ENCODE assay signal across 2 cellular contexts in the genomic region with DNA sequence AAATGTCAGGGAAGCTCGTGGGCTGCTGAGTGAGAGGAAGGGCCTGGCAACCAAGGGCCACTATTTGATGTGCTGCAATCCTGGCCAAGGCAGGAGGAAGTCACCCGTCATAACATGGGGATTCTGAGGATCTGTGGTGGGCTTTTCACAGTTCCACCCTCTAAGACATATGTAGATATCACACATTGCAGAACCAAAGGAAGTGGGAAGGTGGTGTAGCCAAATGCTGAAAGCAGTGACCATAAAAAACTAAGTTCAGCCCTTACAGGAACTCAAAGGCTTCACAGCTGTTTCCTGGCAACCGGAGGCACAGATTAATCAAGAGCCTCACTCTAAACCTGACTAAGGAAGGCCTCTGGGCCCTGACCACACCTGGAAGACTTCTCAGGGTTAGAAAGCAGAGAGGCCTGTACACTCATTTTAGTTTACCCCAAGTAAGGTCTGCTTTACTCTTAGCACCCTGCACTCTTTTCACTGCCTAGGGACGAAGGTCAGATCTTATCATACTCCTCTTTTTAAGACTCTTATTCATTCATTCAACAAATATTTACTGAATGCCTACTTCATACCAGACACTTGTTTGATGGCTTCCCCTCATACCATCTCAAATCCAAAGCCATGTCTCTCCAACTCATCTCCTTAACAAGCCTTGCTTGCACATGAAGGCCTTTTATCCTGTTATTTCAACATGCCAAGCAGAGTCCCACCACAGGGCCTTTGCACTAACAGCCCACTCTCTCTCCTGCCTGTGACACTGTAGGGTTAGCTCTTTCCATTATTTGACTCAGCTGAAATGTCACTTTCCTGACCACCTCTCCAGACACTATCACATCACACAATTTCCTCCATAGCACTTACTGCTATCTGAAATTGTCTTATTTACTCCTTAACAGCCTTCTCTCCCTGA.
TF ChIP-seq lines count a peak whose summit lies in the region.

No MANE protein-coding gene starts in this region.

TF ChIP-seq in SK-N-SH, 30 proteins besides CTCF, POLR2A, EP300 and RAD21 (continued from another document):
- TF ChIP-seq PBX3 (IDR thresholded peaks at IDR 0.05), result no peak
- TF ChIP-seq GATA2 (CRISPR knock-in tag; IDR thresholded peaks at IDR 0.05), result no peak
- no peak for TF ChIP-seq SMC3 (IDR thresholded peaks at IDR 0.05; ENCODE audit: low read depth, low read length)
TF ChIP-seq in SK-N-SH: peak in this region for 0.

TF ChIP-seq in SK-N-SH treated with all-trans-retinoic acid at 6 μM for 48 hours, 23 proteins besides CTCF, POLR2A, EP300 and RAD21 (continued from another document):
- TF ChIP-seq, protein P1, sequence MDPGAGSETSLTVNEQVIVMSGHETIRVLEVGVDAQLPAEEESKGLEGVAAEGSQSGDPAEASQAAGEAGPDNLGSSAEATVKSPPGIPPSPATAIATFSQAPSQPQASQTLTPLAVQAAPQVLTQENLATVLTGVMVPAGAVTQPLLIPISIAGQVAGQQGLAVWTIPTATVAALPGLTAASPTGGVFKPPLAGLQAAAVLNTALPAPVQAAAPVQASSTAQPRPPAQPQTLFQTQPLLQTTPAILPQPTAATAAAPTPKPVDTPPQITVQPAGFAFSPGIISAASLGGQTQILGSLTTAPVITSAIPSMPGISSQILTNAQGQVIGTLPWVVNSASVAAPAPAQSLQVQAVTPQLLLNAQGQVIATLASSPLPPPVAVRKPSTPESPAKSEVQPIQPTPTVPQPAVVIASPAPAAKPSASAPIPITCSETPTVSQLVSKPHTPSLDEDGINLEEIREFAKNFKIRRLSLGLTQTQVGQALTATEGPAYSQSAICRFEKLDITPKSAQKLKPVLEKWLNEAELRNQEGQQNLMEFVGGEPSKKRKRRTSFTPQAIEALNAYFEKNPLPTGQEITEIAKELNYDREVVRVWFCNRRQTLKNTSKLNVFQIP (CRISPR knock-in tag; IDR thresholded peaks at IDR 0.05; ENCODE audit: borderline replicate concordance, low read depth), result no peak
- no peak for TF ChIP-seq ZC3H10 (CRISPR knock-in tag; IDR thresholded peaks at IDR 0.05)
- TF ChIP-seq OSR1 (CRISPR knock-in tag; IDR thresholded peaks at IDR 0.05), result no peak
- TF ChIP-seq RARB (CRISPR knock-in tag; IDR thresholded peaks at IDR 0.05), result no peak
- no peak for TF ChIP-seq PPARA (CRISPR knock-in tag; IDR thresholded peaks at IDR 0.05; ENCODE audit: borderline replicate concordance)
- no peak for TF ChIP-seq ZFP3 (CRISPR knock-in tag; IDR thresholded peaks at IDR 0.05)
TF ChIP-seq in SK-N-SH treated with all-trans-retinoic acid at 6 μM for 48 hours: peak in this region for 0.
